ENCODE assay signal across 11 cellular contexts in the genomic region with DNA sequence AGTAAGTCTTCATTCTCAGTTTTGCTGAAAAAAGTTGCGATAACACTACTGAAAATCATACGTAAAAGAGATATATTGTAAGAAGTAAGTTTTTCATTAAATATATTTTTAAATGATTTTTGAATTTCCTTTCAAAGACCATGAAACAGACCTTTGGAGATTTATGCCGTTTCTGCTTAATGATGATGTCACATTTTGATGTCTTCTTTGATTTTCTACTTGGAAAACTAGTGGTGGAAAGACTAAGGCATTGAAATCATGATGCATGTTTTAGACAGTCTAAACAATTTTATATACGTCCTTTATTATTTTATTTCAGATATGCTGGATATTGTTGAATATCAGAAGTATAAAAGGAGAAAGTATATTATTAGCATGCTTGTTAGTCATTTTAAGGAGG. TPM values are rescaled to one million over a fixed set of nuclear protein-coding genes. Genes with fewer than 3 reads are reported as not detected.
"Had no signal": no experiment of that assay in that cellular context is flagged by ENCODE, and none has a peak within 500 bp of the region (broad histone marks: within the 10 kb centered on the region; RNA-seq: fewer than 3 reads in every experiment).

No MANE protein-coding gene starts in this region.

- H3K27ac Mint-ChIP-seq: GM23338, H9, HFFc6 had no signal

- H2AFZ ChIP-seq: GM23248 had no signal

- ATAC-seq: GM23338, HCT116 had no signal

- H3K27ac ChIP-seq: GM23248 had no signal

- H3K9me3 ChIP-seq: HAP-1 had no signal

- H3K9ac ChIP-seq: GM23248 had no signal

- H3K4me3 ChIP-seq: GM23248, GM23338, HAP-1 had no signal

- H3K4me1 Mint-ChIP-seq: GM23338 had no signal

- H3K36me3 ChIP-seq: HAP-1 had no signal

- DNase-seq: GM23248, GOT3, H7, H9, HCEC 1CT, HFFc6 had no signal

- FAIRE-seq: H1, H54 had no signal

- H3K4me2 ChIP-seq: GM23338 had no signal

- H3K4me3 Mint-ChIP-seq: GM23338, H9, HFFc6 had no signal

- H3K9me3 Mint-ChIP-seq: GM23338, H9 had no signal

RNA-seq across cellular contexts. Expression of a gene that starts 33.7 kb away (rescaled TPM):
- total RNA-seq: GM23248, HFFc6 had no signal
- polyA plus RNA-seq: GM23248 had no signal
